Comparison of ENCODE assay signal across 20 cellular contexts in the genomic region with DNA sequence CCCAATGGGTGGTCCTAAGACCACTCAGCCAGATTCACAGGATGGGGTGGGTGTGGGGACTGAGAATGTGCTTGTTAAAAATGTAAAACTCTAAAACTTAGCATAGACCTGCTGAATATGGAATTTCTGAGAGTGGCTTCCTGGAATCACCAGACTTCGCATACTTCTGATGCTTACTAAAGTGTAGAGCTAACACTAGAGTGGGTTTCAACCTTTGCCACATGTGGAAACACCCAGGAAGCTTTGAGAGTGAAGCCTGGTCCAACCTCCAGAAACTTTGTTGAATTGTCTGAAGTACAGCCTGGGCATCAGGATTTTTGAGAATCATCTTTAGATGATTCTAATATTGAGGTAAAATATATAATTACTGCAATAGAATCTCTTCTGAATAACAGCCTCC.
"Had no signal": no experiment of that assay in that cellular context is flagged by ENCODE, and none has a peak within 500 bp of the region (broad histone marks: within the 10 kb centered on the region; RNA-seq: fewer than 3 reads in every experiment).

No MANE protein-coding gene starts in this region.

- H3K9me3 ChIP-seq: ascending aorta, esophagus squamous epithelium, heart right ventricle, left ventricle myocardium inferior, right lobe of liver, thoracic aorta had no signal

- H3K36me3 Mint-ChIP-seq: activated naive CD8-positive, alpha-beta T cell treated with anti-CD3 and anti-CD28 coated beads for 36 hours; brain; natural killer cell had no signal

- H3K4me3 ChIP-seq: ascending aorta, esophagus squamous epithelium, heart right ventricle, left ventricle myocardium inferior, right lobe of liver, thoracic aorta had no signal

- H3K4me1 Mint-ChIP-seq: activated naive CD8-positive, alpha-beta T cell treated with anti-CD3 and anti-CD28 coated beads for 36 hours; natural killer cell had no signal

- H3K27ac Mint-ChIP-seq: activated naive CD4-positive, alpha-beta T cell treated with anti-CD3 and anti-CD28 coated beads for 36 hours; activated naive CD8-positive, alpha-beta T cell treated with anti-CD3 and anti-CD28 coated beads for 36 hours; activated T-helper 1 cell treated with anti-CD3 and anti-CD28 coated beads, Interleukin-12 subunit alpha, Interleukin-12 subunit beta, Interleukin-2, Interleukin-4 antibody, amounts not matched to agents 30 ng/mL and 10 ng/mL and 1 ng/mL, durations not matched to agents 14 hours and 24 hours and 36 hours; dendritic cell treated with granulocyte-macrophage colony-stimulating factor and Interleukin-4, amounts not matched to agents 40 ng/mL and 50 ng/mL, for 4 days; endodermal cell; natural killer cell had no signal

- DNase-seq: activated CD4-positive, alpha-beta T cell treated with anti-CD3 and anti-CD28 coated beads for 4 hours; activated CD4-positive, alpha-beta T cell treated with anti-CD3 and anti-CD28 coated beads, Interleukin-2, amount 50 U/mL, for 48 hours; activated CD8-positive, alpha-beta memory T cell treated with anti-CD3 and anti-CD28 coated beads for 24 hours; activated effector memory CD4-positive, alpha-beta T cell treated with anti-CD3 and anti-CD28 coated beads, Interleukin-2, amount 50 U/mL, for 16 hours; activated naive CD4-positive, alpha-beta T cell treated with anti-CD3 and anti-CD28 coated beads for 36 hours; activated naive CD8-positive, alpha-beta T cell treated with anti-CD3 and anti-CD28 coated beads for 36 hours; endodermal cell; esophagus squamous epithelium; heart right ventricle; left ventricle myocardium inferior; natural killer cell; right lobe of liver; stimulated activated CD4-positive, alpha-beta T cell treated with anti-CD3 and anti-CD28 coated beads, Interleukin-12 subunit alpha, Interleukin-12 subunit beta, amount 100 ng/mL, for 4 hours; stimulated activated CD4-positive, alpha-beta T cell treated with anti-CD3 and anti-CD28 coated beads, Interleukin-4, amount 100 ng/mL, for 1 hour; stimulated activated naive CD8-positive, alpha-beta T cell treated with anti-CD3 and anti-CD28 coated beads, Interleukin-15, Interleukin-2, amounts not matched to agents 100 U/mL and 50 U/mL, for 24 hours had no signal

- H3K36me3 ChIP-seq: ascending aorta, esophagus squamous epithelium, heart right ventricle, left ventricle myocardium inferior, right lobe of liver, thoracic aorta had no signal

- H3K9me3 Mint-ChIP-seq: activated naive CD4-positive, alpha-beta T cell treated with anti-CD3 and anti-CD28 coated beads for 36 hours; activated naive CD8-positive, alpha-beta T cell treated with anti-CD3 and anti-CD28 coated beads for 36 hours; activated T-helper 1 cell treated with anti-CD3 and anti-CD28 coated beads, Interleukin-12 subunit alpha, Interleukin-12 subunit beta, Interleukin-2, Interleukin-4 antibody, amounts not matched to agents 30 ng/mL and 10 ng/mL and 1 ng/mL, durations not matched to agents 14 hours and 24 hours and 36 hours; brain; endodermal cell had no signal

- H3K27ac ChIP-seq: ascending aorta, esophagus squamous epithelium, heart right ventricle, left ventricle myocardium inferior, right lobe of liver, thoracic aorta had no signal

- H3K4me1 ChIP-seq: ascending aorta, esophagus squamous epithelium, heart right ventricle, left ventricle myocardium inferior, right lobe of liver had no signal

- H3K27me3 Mint-ChIP-seq: activated naive CD8-positive, alpha-beta T cell treated with anti-CD3 and anti-CD28 coated beads for 36 hours; brain; dendritic cell treated with granulocyte-macrophage colony-stimulating factor and Interleukin-4, amounts not matched to agents 40 ng/mL and 50 ng/mL, for 4 days had no signal

- H3K4me3 Mint-ChIP-seq: activated naive CD4-positive, alpha-beta T cell treated with anti-CD3 and anti-CD28 coated beads for 36 hours; activated naive CD8-positive, alpha-beta T cell treated with anti-CD3 and anti-CD28 coated beads for 36 hours; activated T-helper 1 cell treated with anti-CD3 and anti-CD28 coated beads, Interleukin-12 subunit alpha, Interleukin-12 subunit beta, Interleukin-2, Interleukin-4 antibody, amounts not matched to agents 30 ng/mL and 10 ng/mL and 1 ng/mL, durations not matched to agents 14 hours and 24 hours and 36 hours; brain; dendritic cell treated with granulocyte-macrophage colony-stimulating factor and Interleukin-4, amounts not matched to agents 40 ng/mL and 50 ng/mL, for 4 days; endodermal cell; natural killer cell had no signal

- ATAC-seq: heart right ventricle; natural killer cell; right lobe of liver; stimulated activated naive CD8-positive, alpha-beta T cell treated with anti-CD3 and anti-CD28 coated beads, Interleukin-15, Interleukin-2, amounts not matched to agents 100 U/mL and 50 U/mL, for 24 hours had no signal

- H3K27me3 ChIP-seq: ascending aorta, esophagus squamous epithelium, heart right ventricle, right lobe of liver had no signal
